ENCODE assay signal across 8 cellular contexts in genomic region chr4:139419388-139419914, GRCh38. TPM values are rescaled to one million over a fixed set of nuclear protein-coding genes. Genes with fewer than 3 reads are reported as not detected.
DNase-seq lines count a peak whose midpoint lies in the region; ATAC-seq and TF ChIP-seq lines count a peak whose summit lies in the region.

No MANE protein-coding gene starts in this region.

- WGBS in body of pancreas, 2 donors = 72 to 82% methylated on average over 2 of the region's 2 CpGs

- TF ChIP-seq POLR2A in body of pancreas (IDR thresholded peaks at IDR 0.05) = no peak

- H3K27ac ChIP-seq in KMS-11 (no peak overlapping the region), body of pancreas (peak overlapping the region in 1 of 4 donors; percentile 12)

- H3K36me3 ChIP-seq in KMS-11 (ENCODE audit: insufficient read depth) (no peaks in the 10 kb centered on the region), body of pancreas (replicated peaks in 1 of 2; ENCODE audit: insufficient read depth in 1 of 2, low read depth in 2 of 2) (no peaks in the 10 kb centered on the region)

- DNase-seq in CD1c-positive myeloid dendritic cell (ENCODE audit: extremely low spot score) = peak; percentile 47
- DNase-seq in body of pancreas = peak in 3 of 4 donors; percentile 34 to 72 (median 39)
- peak; percentile 83 for DNase-seq in medulla oblongata (ENCODE audit: extremely low spot score)
- DNase-seq in activated CD4-positive, CD25-positive, alpha-beta regulatory T cell (lab: John Stamatoyannopoulos, UW) = no peak
- DNase-seq in Calu3 = no peak

- H3K9ac ChIP-seq in KMS-11 = no peak overlapping the region

- H2AFZ ChIP-seq in KMS-11 (ENCODE audit: low read depth) = no peak overlapping the region

- peak overlapping the region; percentile 13 for H3K4me2 ChIP-seq in KMS-11

- H3K4me1 Mint-ChIP-seq in Calu3 (ENCODE audit: low read depth, unreplicated experiment) = peaks cover 10% of the 10 kb centered on the region

- H4K20me1 ChIP-seq in KMS-11 (ENCODE audit: insufficient read depth) = no peaks in the 10 kb centered on the region

- peak; percentile 90 for ATAC-seq in GM21390 (IDR thresholded peaks at IDR 0.05; ENCODE audit: unreplicated experiment)
- no peak for ATAC-seq in body of pancreas
- no peak for ATAC-seq in HG03442 (IDR thresholded peaks at IDR 0.05; ENCODE audit: unreplicated experiment)

- H3K9me3 Mint-ChIP-seq in Calu3 (ENCODE audit: low read depth, unreplicated experiment) = no peaks in the 10 kb centered on the region

- H3K36me3 Mint-ChIP-seq in Calu3 (ENCODE audit: insufficient read depth, unreplicated experiment) = peaks cover 7% of the 10 kb centered on the region

- CTCF ChIA-PET in Calu3 (lab: Charles Lee) = no interaction called here

- intact Hi-C loops in body of pancreas (cut with DNase I) (no loop called here), Calu3 (cut with micrococcal nuclease; ENCODE audit: unreplicated experiment) (loop anchor here (10.0 kb wide), 1 partner anchor 85 kb away; no protein-coding TSS in a partner anchor)

- H3K9me3 ChIP-seq in body of pancreas = peaks cover 0 to 4% (median 0%) of the 10 kb centered on the region in 3 donors

- no peaks in the 10 kb centered on the region for H3K27me3 Mint-ChIP-seq in Calu3 (ENCODE audit: unreplicated experiment)

- no TSS peak for BruUV-seq in Calu3 (replicated peaks; lab: Mats Ljungman, UMichigan)

- H3K27me3 ChIP-seq in KMS-11 (ENCODE audit: insufficient read depth, low read depth) (no peaks in the 10 kb centered on the region), body of pancreas (no peaks in the 10 kb centered on the region)

- H3K27ac Mint-ChIP-seq in Calu3 (ENCODE audit: unreplicated experiment) = no peak overlapping the region

- peaks cover 19% of the 10 kb centered on the region for H3K4me1 ChIP-seq in KMS-11 (ENCODE audit: low read depth, poor library complexity, severe bottlenecking)
- H3K4me1 ChIP-seq in body of pancreas = no peaks in the 10 kb centered on the region

- H3K4me3 ChIP-seq in KMS-11 (IDR thresholded peaks at IDR 0.05; ENCODE audit: insufficient read depth, low read depth, low read length) (no peak overlapping the region), body of pancreas (no peak overlapping the region)

- no peaks in the 10 kb centered on the region for H3K79me2 ChIP-seq in KMS-11 (ENCODE audit: insufficient read depth, low read depth)

- TF ChIP-seq CTCF in KMS-11 (conservative IDR thresholded peaks at IDR 0.05; ENCODE audit: low read depth, low read length) (no peak), body of pancreas (IDR thresholded peaks at IDR 0.05) (no peak), Calu3 (IDR thresholded peaks at IDR 0.05; ENCODE audit: unreplicated experiment) (no peak)

- no peak overlapping the region for H3K4me3 Mint-ChIP-seq in Calu3 (ENCODE audit: low read depth, unreplicated experiment)

RNA-seq across cellular contexts. Expression of gene RAB33B, which starts 34.5 kb away (rescaled TPM):
- total RNA-seq in body of pancreas (10 to 100 TPM in 1 of 2 donors, 1 to 10 TPM in 1; 4.0 to 10.1 TPM), Calu3 (2022) (5.9 and 6.2 TPM in 2 replicates)

Comparison
In these comparisons a context has a peak if more than half of its experiments do, and no peak if none do; other contexts are left out.
1. DNase-seq: peak in CD1c-positive myeloid dendritic cell (single experiment), body of pancreas (3 of 4) and medulla oblongata (single experiment); none in activated CD4-positive, CD25-positive, alpha-beta regulatory T cell (0 of 4) and Calu3 (single experiment).